1 cellular context compared by ENCODE assay signal in the genomic region with DNA sequence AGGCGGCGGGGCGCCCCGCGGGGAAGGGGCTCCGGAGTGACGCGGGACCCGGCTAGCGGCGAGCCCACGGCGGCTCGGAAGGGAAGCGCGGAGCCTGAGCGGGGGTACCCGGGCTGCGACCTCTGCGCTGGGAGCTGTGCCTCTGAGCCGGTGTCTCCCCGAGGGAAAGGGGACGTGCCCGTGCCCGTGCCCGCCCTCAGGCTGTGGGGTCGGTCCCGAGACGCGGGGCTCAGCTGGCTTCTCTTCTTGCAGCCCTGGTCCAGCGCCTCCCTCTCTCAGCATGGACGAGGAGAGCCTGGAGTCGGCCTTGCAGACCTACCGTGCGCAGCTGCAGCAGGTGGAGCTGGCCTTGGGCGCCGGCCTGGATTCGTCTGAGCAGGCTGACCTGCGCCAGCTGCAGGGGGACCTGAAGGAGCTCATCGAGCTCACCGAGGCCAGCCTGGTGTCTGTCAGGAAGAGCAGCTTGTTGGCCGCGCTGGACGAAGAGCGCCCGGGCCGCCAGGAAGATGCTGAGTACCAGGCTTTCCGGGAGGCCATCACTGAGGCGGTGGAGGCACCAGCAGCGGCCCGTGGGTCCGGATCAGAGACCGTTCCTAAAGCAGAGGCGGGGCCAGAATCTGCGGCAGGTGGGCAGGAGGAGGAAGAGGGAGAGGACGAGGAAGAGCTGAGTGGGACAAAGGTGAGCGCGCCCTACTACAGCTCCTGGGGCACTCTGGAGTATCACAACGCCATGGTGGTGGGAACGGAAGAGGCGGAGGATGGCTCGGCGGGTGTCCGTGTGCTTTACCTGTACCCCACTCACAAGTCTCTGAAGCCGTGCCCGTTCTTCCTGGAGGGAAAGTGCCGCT.
TF ChIP-seq lines count a peak whose summit lies in the region.

No MANE protein-coding gene starts in this region.

TF ChIP-seq in HepG2, 621 proteins besides CTCF, POLR2A, EP300 and RAD21 (continued from another document and continues in another):
- TF ChIP-seq, protein P1, sequence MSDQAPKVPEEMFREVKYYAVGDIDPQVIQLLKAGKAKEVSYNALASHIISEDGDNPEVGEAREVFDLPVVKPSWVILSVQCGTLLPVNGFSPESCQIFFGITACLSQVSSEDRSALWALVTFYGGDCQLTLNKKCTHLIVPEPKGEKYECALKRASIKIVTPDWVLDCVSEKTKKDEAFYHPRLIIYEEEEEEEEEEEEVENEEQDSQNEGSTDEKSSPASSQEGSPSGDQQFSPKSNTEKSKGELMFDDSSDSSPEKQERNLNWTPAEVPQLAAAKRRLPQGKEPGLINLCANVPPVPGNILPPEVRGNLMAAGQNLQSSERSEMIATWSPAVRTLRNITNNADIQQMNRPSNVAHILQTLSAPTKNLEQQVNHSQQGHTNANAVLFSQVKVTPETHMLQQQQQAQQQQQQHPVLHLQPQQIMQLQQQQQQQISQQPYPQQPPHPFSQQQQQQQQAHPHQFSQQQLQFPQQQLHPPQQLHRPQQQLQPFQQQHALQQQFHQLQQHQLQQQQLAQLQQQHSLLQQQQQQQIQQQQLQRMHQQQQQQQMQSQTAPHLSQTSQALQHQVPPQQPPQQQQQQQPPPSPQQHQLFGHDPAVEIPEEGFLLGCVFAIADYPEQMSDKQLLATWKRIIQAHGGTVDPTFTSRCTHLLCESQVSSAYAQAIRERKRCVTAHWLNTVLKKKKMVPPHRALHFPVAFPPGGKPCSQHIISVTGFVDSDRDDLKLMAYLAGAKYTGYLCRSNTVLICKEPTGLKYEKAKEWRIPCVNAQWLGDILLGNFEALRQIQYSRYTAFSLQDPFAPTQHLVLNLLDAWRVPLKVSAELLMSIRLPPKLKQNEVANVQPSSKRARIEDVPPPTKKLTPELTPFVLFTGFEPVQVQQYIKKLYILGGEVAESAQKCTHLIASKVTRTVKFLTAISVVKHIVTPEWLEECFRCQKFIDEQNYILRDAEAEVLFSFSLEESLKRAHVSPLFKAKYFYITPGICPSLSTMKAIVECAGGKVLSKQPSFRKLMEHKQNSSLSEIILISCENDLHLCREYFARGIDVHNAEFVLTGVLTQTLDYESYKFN (CRISPR knock-in tag; conservative IDR thresholded peaks at IDR 0.05) = no peak; the same call in 1 of the 2 replicates
- TF ChIP-seq, protein P2, sequence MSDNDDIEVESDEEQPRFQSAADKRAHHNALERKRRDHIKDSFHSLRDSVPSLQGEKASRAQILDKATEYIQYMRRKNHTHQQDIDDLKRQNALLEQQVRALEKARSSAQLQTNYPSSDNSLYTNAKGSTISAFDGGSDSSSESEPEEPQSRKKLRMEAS (IDR thresholded peaks at IDR 0.05) = no peak
- TF ChIP-seq, protein P3, sequence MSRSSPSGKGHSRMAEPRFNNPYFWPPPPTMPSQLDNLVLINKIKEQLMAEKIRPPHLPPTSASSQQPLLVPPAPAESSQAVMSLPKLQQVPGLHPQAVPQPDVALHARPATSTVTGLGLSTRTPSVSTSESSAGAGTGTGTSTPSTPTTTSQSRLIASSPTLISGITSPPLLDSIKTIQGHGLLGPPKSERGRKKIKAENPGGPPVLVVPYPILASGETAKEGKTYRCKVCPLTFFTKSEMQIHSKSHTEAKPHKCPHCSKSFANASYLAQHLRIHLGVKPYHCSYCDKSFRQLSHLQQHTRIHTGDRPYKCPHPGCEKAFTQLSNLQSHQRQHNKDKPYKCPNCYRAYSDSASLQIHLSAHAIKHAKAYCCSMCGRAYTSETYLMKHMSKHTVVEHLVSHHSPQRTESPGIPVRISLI (CRISPR knock-in tag; IDR thresholded peaks at IDR 0.05; ENCODE audit: borderline replicate concordance) = no peak
- no peak for TF ChIP-seq ZFP82 (CRISPR knock-in tag; IDR thresholded peaks at IDR 0.05; ENCODE audit: borderline replicate concordance)
- no peak for TF ChIP-seq KMT2B (CRISPR knock-in tag; IDR thresholded peaks at IDR 0.05)
- TF ChIP-seq ZC3H4 (CRISPR knock-in tag; IDR thresholded peaks at IDR 0.05; ENCODE audit: borderline replicate concordance) = no peak
- 0 out of 2 replicates have a peak, but pooled peaks have one; percentile 53 for TF ChIP-seq ZNF34 (CRISPR knock-in tag; IDR thresholded peaks at IDR 0.05; ENCODE audit: borderline replicate concordance)
- TF ChIP-seq CBX5 (CRISPR knock-in tag; IDR thresholded peaks at IDR 0.05; ENCODE audit: borderline replicate concordance) = no peak
- TF ChIP-seq IRF2 (CRISPR knock-in tag; IDR thresholded peaks at IDR 0.05) = no peak; the same call in 1 of the 2 replicates
- TF ChIP-seq ZBTB8A (CRISPR knock-in tag; IDR thresholded peaks at IDR 0.05; ENCODE audit: borderline replicate concordance, low read depth) = no peak
- TF ChIP-seq JUN (CRISPR knock-in tag; IDR thresholded peaks at IDR 0.05) = no peak
- TF ChIP-seq NR2F6 (IDR thresholded peaks at IDR 0.05) = no peak
- no peak for TF ChIP-seq NR2F6 (CRISPR knock-in tag; IDR thresholded peaks at IDR 0.05)
- no peak for TF ChIP-seq TMF1 (CRISPR knock-in tag; IDR thresholded peaks at IDR 0.05; ENCODE audit: low read depth)
- TF ChIP-seq, protein P4, sequence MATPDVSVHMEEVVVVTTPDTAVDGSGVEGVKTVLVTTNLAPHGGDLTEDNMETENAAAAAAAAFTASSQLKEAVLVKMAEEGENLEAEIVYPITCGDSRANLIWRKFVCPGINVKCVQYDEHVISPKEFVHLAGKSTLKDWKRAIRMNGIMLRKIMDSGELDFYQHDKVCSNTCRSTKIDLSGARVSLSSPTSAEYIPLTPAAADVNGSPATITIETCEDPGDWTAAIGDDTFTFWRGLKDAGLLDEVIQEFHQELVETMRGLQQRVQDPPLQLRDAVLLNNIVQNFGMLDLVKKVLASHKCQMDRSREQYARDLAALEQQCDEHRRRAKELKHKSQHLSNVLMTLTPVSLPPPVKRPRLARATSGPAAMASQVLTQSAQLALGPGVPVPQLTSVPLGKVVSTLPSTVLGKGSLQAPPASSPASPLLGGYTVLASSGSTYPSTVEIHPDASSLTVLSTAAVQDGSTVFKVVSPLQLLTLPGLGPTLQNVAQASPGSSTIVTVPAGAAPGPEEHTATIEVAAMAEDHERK (CRISPR knock-in tag; IDR thresholded peaks at IDR 0.05; ENCODE audit: low read depth) = no peak
- 0 out of 2 replicates have a peak, but pooled peaks have one; percentile 12 for TF ChIP-seq HIVEP1 (CRISPR knock-in tag; IDR thresholded peaks at IDR 0.05)
- TF ChIP-seq, protein P5, sequence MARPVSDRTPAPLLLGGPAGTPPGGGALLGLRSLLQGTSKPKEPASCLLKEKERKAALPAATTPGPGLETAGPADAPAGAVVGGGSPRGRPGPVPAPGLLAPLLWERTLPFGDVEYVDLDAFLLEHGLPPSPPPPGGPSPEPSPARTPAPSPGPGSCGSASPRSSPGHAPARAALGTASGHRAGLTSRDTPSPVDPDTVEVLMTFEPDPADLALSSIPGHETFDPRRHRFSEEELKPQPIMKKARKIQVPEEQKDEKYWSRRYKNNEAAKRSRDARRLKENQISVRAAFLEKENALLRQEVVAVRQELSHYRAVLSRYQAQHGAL (CRISPR knock-in tag; IDR thresholded peaks at IDR 0.05; ENCODE audit: not compliant biosample characterization) = no peak
- peak; percentile 52; the same call in 1 of the 2 replicates for TF ChIP-seq ZKSCAN5 (CRISPR knock-in tag; IDR thresholded peaks at IDR 0.05)
- TF ChIP-seq MEIS1 (CRISPR knock-in tag; IDR thresholded peaks at IDR 0.05; ENCODE audit: borderline replicate concordance) = peak; percentile 74; the same call in 1 of the 2 replicates
- no peak for TF ChIP-seq HMG20A (CRISPR knock-in tag; IDR thresholded peaks at IDR 0.05; ENCODE audit: borderline replicate concordance)
- TF ChIP-seq SOX6 (IDR thresholded peaks at IDR 0.05) = no peak
- no peak for TF ChIP-seq SOX6 (CRISPR knock-in tag; IDR thresholded peaks at IDR 0.05)
- TF ChIP-seq RXRA (CRISPR knock-in tag; IDR thresholded peaks at IDR 0.05) = 0 out of 2 replicates have a peak, but pooled peaks have one; percentile 48
- no peak for TF ChIP-seq LCORL (IDR thresholded peaks at IDR 0.05)
- no peak; the same call in 1 of the 2 replicates for TF ChIP-seq LCORL (CRISPR knock-in tag; IDR thresholded peaks at IDR 0.05)
- TF ChIP-seq, protein P6, sequence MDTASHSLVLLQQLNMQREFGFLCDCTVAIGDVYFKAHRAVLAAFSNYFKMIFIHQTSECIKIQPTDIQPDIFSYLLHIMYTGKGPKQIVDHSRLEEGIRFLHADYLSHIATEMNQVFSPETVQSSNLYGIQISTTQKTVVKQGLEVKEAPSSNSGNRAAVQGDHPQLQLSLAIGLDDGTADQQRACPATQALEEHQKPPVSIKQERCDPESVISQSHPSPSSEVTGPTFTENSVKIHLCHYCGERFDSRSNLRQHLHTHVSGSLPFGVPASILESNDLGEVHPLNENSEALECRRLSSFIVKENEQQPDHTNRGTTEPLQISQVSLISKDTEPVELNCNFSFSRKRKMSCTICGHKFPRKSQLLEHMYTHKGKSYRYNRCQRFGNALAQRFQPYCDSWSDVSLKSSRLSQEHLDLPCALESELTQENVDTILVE (CRISPR knock-in tag; IDR thresholded peaks at IDR 0.05) = no peak
- no peak for TF ChIP-seq FLYWCH1 (CRISPR knock-in tag; IDR thresholded peaks at IDR 0.05)
- TF ChIP-seq ZNF616 (CRISPR knock-in tag; IDR thresholded peaks at IDR 0.05; ENCODE audit: low read depth) = 0 out of 2 replicates have a peak, but pooled peaks have one; percentile 60
- TF ChIP-seq KLF16 (CRISPR knock-in tag; IDR thresholded peaks at IDR 0.05) = no peak; a peak in 1 of 4 replicates
- TF ChIP-seq NCOR1 (IDR thresholded peaks at IDR 0.05; ENCODE audit: borderline replicate concordance, low read length) = no peak
- 0 out of 2 replicates have a peak, but pooled peaks have one; percentile 60 for TF ChIP-seq HOXD1 (CRISPR knock-in tag; IDR thresholded peaks at IDR 0.05)
- no peak for TF ChIP-seq ZNF17 (CRISPR knock-in tag; IDR thresholded peaks at IDR 0.05)
- TF ChIP-seq ZFP62 (CRISPR knock-in tag; IDR thresholded peaks at IDR 0.05) = 0 out of 2 replicates have a peak, but pooled peaks have one; percentile 22
- TF ChIP-seq PHB2 (IDR thresholded peaks at IDR 0.05; ENCODE audit: partially characterized antibody) = no peak
- no peak for TF ChIP-seq ZNF841 (CRISPR knock-in tag; IDR thresholded peaks at IDR 0.05; ENCODE audit: borderline replicate concordance)
- TF ChIP-seq, protein P7, sequence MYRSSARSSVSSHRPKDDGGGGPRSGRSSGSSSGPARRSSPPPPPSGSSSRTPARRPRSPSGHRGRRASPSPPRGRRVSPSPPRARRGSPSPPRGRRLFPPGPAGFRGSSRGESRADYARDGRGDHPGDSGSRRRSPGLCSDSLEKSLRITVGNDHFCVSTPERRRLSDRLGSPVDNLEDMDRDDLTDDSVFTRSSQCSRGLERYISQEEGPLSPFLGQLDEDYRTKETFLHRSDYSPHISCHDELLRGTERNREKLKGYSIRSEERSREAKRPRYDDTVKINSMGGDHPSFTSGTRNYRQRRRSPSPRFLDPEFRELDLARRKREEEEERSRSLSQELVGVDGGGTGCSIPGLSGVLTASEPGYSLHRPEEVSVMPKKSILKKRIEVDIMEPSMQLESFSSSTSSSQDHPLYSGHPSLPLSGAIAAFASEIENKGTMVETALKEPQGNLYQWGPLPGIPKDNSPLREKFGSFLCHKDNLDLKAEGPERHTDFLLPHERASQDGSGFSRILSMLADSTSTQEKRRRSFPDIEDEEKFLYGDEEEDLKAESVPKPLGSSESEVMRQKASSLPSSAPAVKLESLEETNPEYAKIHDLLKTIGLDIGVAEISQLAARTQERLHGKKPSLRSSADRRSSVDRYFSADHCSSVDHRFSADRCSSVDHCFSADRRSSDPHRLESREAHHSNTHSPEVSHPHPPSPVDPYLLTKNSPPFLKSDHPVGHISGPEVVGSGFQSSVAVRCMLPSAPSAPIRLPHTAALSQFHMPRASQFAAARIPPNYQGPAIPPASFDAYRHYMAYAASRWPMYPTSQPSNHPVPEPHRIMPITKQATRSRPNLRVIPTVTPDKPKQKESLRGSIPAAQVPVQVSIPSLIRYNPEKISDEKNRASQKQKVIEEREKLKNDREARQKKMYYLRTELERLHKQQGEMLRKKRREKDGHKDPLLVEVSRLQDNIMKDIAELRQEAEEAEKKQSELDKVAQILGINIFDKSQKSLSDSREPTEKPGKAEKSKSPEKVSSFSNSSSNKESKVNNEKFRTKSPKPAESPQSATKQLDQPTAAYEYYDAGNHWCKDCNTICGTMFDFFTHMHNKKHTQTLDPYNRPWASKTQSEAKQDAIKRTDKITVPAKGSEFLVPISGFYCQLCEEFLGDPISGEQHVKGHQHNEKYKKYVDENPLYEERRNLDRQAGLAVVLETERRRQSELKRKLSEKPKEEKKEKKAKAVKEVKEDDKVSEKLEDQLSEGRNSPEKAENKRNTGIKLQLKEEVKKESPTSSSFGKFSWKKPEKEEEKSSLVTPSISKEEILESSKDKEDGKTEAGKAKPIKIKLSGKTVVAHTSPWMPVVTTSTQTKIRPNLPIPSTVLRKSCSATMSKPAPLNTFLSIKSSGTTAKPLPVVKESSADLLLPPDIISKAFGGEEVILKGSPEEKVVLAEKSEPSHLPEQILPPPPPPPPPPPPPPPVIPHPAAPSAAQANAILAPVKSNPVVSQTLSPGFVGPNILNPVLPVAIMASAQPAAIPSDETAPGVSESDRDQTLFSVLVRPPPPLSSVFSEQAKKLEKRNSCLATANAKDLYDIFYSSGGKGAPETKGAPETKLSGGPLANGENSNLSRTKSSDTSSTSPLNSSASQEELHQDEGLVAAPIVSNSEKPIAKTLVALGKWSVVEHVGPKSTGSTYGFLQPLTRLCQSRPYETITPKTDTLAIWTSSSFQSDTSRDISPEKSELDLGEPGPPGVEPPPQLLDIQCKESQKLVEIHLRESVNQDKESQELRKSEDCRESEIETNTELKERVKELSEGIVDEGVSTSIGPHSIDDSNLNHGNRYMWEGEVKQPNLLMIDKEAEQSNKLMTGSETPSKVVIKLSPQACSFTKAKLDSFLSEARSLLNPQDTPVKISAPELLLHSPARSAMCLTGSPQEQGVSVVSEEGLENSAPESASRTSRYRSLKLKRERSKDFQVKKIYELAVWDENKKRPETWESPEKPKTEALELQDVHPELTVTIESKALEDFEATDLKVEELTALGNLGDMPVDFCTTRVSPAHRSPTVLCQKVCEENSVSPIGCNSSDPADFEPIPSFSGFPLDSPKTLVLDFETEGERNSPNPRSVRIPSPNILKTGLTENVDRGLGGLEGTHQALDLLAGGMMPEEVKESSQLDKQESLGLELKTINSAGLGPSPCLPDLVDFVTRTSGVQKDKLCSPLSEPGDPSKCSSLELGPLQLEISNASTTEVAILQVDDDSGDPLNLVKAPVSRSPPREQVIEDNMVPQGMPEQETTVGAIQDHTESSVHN (CRISPR knock-in tag; IDR thresholded peaks at IDR 0.05) = peak; percentile 35
- TF ChIP-seq, protein P8, sequence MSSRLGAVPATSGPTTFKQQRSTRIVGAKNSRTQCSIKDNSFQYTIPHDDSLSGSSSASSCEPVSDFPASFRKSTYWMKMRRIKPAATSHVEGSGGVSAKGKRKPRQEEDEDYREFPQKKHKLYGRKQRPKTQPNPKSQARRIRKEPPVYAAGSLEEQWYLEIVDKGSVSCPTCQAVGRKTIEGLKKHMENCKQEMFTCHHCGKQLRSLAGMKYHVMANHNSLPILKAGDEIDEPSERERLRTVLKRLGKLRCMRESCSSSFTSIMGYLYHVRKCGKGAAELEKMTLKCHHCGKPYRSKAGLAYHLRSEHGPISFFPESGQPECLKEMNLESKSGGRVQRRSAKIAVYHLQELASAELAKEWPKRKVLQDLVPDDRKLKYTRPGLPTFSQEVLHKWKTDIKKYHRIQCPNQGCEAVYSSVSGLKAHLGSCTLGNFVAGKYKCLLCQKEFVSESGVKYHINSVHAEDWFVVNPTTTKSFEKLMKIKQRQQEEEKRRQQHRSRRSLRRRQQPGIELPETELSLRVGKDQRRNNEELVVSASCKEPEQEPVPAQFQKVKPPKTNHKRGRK (CRISPR knock-in tag; IDR thresholded peaks at IDR 0.05) = 0 out of 2 replicates have a peak, but pooled peaks have one; percentile 33
- peak; percentile 37; the same call in 1 of the 2 replicates for TF ChIP-seq MZF1 (CRISPR knock-in tag; IDR thresholded peaks at IDR 0.05; ENCODE audit: borderline replicate concordance)
